17 cellular contexts compared by ENCODE assay signal in the genomic region with DNA sequence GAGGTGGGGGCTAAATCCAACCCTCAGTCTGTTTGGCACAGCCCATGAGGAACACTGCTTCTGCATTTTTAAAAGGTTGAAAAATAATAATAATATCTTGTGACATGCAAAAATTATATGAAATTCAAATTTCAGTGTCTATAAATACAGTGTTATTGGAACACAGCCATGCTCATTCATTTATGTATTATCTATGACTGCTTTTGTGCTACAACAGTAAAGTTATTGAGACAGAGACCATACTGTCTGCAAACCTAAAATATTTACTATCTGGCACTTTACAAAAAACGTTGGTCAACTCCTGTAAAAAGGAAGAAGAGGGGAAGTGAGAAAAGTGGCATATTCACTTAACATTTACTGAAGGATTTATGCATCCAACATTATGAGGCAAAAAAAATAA.
"Had no signal": no experiment of that assay in that cellular context is flagged by ENCODE, and none has a peak within 500 bp of the region (broad histone marks: within the 10 kb centered on the region; RNA-seq: fewer than 3 reads in every experiment).

No MANE protein-coding gene starts in this region.

- H3K27ac ChIP-seq: heart left ventricle, left lung, neutrophil, parathyroid adenoma, sigmoid colon, thyroid gland had no signal

- H3K27me3 Mint-ChIP-seq: activated CD4-positive, alpha-beta memory T cell treated with anti-CD3 and anti-CD28 coated beads for 36 hours; activated CD4-positive, alpha-beta T cell treated with anti-CD3 and anti-CD28 coated beads for 36 hours had no signal

- H3K9me3 Mint-ChIP-seq: activated CD4-positive, alpha-beta memory T cell treated with anti-CD3 and anti-CD28 coated beads for 36 hours; activated naive CD8-positive, alpha-beta T cell treated with anti-CD3 and anti-CD28 coated beads, Interleukin-2, amount 10 ng/mL, durations not matched to agents 7 days and 5 days; T-helper 2 cell treated with Interferon-gamma antibody and Interleukin-4, amounts not matched to agents 5 μg/mL and 100 μg/mL, for 36 hours had no signal

- H3K36me3 ChIP-seq: heart left ventricle, left lung, neutrophil, sigmoid colon, thyroid gland had no signal

- H3K4me3 Mint-ChIP-seq: activated CD4-positive, alpha-beta memory T cell treated with anti-CD3 and anti-CD28 coated beads for 36 hours; activated CD4-positive, alpha-beta T cell treated with anti-CD3 and anti-CD28 coated beads for 36 hours; activated naive CD8-positive, alpha-beta T cell treated with anti-CD3 and anti-CD28 coated beads, Interleukin-2, amount 10 ng/mL, durations not matched to agents 7 days and 5 days; T-helper 2 cell treated with Interferon-gamma antibody and Interleukin-4, amounts not matched to agents 5 μg/mL and 100 μg/mL, for 36 hours; WTC11 had no signal

- H3K27ac Mint-ChIP-seq: activated CD4-positive, alpha-beta memory T cell treated with anti-CD3 and anti-CD28 coated beads for 36 hours; activated CD4-positive, alpha-beta T cell treated with anti-CD3 and anti-CD28 coated beads for 36 hours; activated naive CD8-positive, alpha-beta T cell treated with anti-CD3 and anti-CD28 coated beads, Interleukin-2, amount 10 ng/mL, durations not matched to agents 7 days and 5 days; T-helper 2 cell treated with Interferon-gamma antibody and Interleukin-4, amounts not matched to agents 5 μg/mL and 100 μg/mL, for 36 hours; WTC11 had no signal

- H3K9ac ChIP-seq: parathyroid adenoma had no signal

- H3K27me3 ChIP-seq: heart left ventricle, left lung, neutrophil, sigmoid colon, thyroid gland had no signal

- H3K36me3 Mint-ChIP-seq: activated CD4-positive, alpha-beta memory T cell treated with anti-CD3 and anti-CD28 coated beads for 36 hours had no signal

- H3K4me3 ChIP-seq: heart left ventricle, left lung, sigmoid colon, thyroid gland had no signal

- ATAC-seq: activated CD4-positive, alpha-beta T cell treated with anti-CD3 and anti-CD28 coated beads for 36 hours; heart left ventricle; left lung; WTC11 had no signal

- DNase-seq: activated CD4-positive, alpha-beta memory T cell treated with anti-CD3 and anti-CD28 coated beads for 36 hours; activated CD4-positive, alpha-beta T cell treated with anti-CD3 and anti-CD28 coated beads for 36 hours; activated naive CD4-positive, alpha-beta T cell; activated naive CD8-positive, alpha-beta T cell treated with anti-CD3 and anti-CD28 coated beads, Interleukin-2, amount 10 ng/mL, durations not matched to agents 7 days and 5 days; activated T-cell treated with anti-CD3 and anti-CD28 coated beads for 4 hours; amygdala; caudate nucleus; heart left ventricle; left lung; sigmoid colon; stimulated activated CD8-positive, alpha-beta memory T cell treated with anti-CD3 and anti-CD28 coated beads, Interleukin-4, amount 100 ng/mL, for 48 hours; stimulated activated naive CD4-positive, alpha-beta T cell; thyroid gland had no signal

- H3K9me3 ChIP-seq: heart left ventricle, left lung, neutrophil, sigmoid colon, thyroid gland had no signal

- H2AFZ ChIP-seq: parathyroid adenoma had no signal
